Comparison of ENCODE assay signal across 9 cellular contexts in genomic region chr4:140790765-140791164, GRCh38.
DNase-seq lines count a peak whose midpoint lies in the region; ATAC-seq and TF ChIP-seq lines count a peak whose summit lies in the region.
"Had no signal": no experiment of that assay in that cellular context is flagged by ENCODE, and none has a peak within 500 bp of the region (broad histone marks: within the 10 kb centered on the region; RNA-seq: fewer than 3 reads in every experiment).

No MANE protein-coding gene starts in this region.

- ATAC-seq in HG03469 (IDR thresholded peaks at IDR 0.05; ENCODE audit: unreplicated experiment), result peak; percentile 84

- TF ChIP-seq CTCF in GM20000 (IDR thresholded peaks at IDR 0.05; ENCODE audit: extremely low read depth, missing control alignments), result no peak
- no peak for TF ChIP-seq CTCF in fibroblast of pulmonary artery (IDR thresholded peaks at IDR 0.05; ENCODE audit: low read length, missing control alignments)
- TF ChIP-seq CTCF in RWPE1 (conservative IDR thresholded peaks at IDR 0.05; ENCODE audit: low read depth), result no peak

- CTCF ChIA-PET in RWPE1 (lab: Yijun Ruan, JAX), result no interaction called here

- POLR2A ChIA-PET in RWPE1 (lab: Yijun Ruan, JAX; ENCODE audit: low non-redundant PET), result no interaction called here

- no peak overlapping the region for H3K27ac ChIP-seq in RWPE1
- H3K27ac ChIP-seq: VCaP had no signal

- peak in 9 of 14 donors; percentile 4 to 41 (median 25) for DNase-seq in C1 segment of cervical spinal cord (lab: John Stamatoyannopoulos, UW)
- DNase-seq in GM20000 (ENCODE audit: low spot score), result peak; percentile 33
- peak; percentile 37 for DNase-seq in fibroblast of pulmonary artery (ENCODE audit: low read depth)
- no peak for DNase-seq in RWPE1 (ENCODE audit: low spot score)
- no peak for DNase-seq in stimulated activated CD4-positive, alpha-beta T cell treated with anti-CD3 and anti-CD28 coated beads, Interleukin-2, amount 100 ng/mL, for 24 hours
- DNase-seq in cerebellar cortex (ENCODE audit: low spot score), result no peak
- DNase-seq in SW480 (ENCODE audit: low spot score), result no peak

- H3K4me3 ChIP-seq in fibroblast of pulmonary artery (replicated peaks; ENCODE audit: low read depth, low read length), result no peak overlapping the region

Comparison
In these comparisons a context has a peak if more than half of its experiments do, and no peak if none do; other contexts are left out.
1. DNase-seq: peak in C1 segment of cervical spinal cord (9 of 14), GM20000 (single experiment) and fibroblast of pulmonary artery (single experiment); none in RWPE1 (single experiment), stimulated activated CD4-positive, alpha-beta T cell treated with anti-CD3 and anti-CD28 coated beads, Interleukin-2, amount 100 ng/mL, for 24 hours (0 of 2), cerebellar cortex (single experiment) and SW480 (single experiment).